Comparison of ENCODE assay signal across 8 cellular contexts in genomic region chrX:19886888-19887531, GRCh38. TPM values are rescaled to one million over a fixed set of nuclear protein-coding genes. Genes with fewer than 3 reads are reported as not detected.
A peak's percentile ranks its signal among the peaks of the same experiment; 100 is the strongest.
DNase-seq lines count a peak whose midpoint lies in the region; ATAC-seq and TF ChIP-seq lines count a peak whose summit lies in the region.

No MANE protein-coding gene starts in this region.

- no peaks in the 10 kb centered on the region for H3K27me3 ChIP-seq in BLaER1 treated with 17β-estradiol and CSF1 and Interleukin-3, amounts not matched to agents 10 nM and 100 nM
- no peaks in the 10 kb centered on the region for H3K27me3 ChIP-seq in HCT116 (ENCODE audit: insufficient read depth, low read length)
- no peaks in the 10 kb centered on the region for H3K27me3 ChIP-seq in mononuclear cell (ENCODE audit: insufficient read depth, low read length)
- no peaks in the 10 kb centered on the region for H3K27me3 ChIP-seq in transverse colon

- in situ Hi-C loops in transverse colon (cut with MboI; ENCODE audit: low pct_ligation_motif_present in 1 of 4, low pct_unique_long_range_greater_than_20kb in 1 of 4, low sequenced_read_pairs in 3 of 4): loop anchor here (10.0 to 25.0 kb wide), 4 partner anchors 142 to 300 kb away; no protein-coding TSS in a partner anchor

- H3K9me2 ChIP-seq in HCT116 (ENCODE audit: insufficient read depth): no peaks in the 10 kb centered on the region

- CTCF ChIA-PET in HCT116 (lab: Charles Lee): interaction anchor here (1.7 kb wide), 1 partner anchor 180 kb away, joined by 5 read pairs; no protein-coding TSS in a partner anchor

- peaks cover 0 to 7% (median 0%) of the 10 kb centered on the region in 11 experiments; a peak in 7 of 22 replicates for H3K9me3 ChIP-seq in BLaER1 treated with 17β-estradiol and CSF1 and Interleukin-3, amounts not matched to agents 10 nM and 100 nM (replicated peaks in 1 of 11)
- H3K9me3 ChIP-seq in HCT116 (ENCODE audit: control insufficient read depth in 1 of 2, insufficient read depth in 1 of 2, low read depth in 1 of 2, low read length in 2 of 2) (no peaks in the 10 kb centered on the region), mononuclear cell (ENCODE audit: low read depth, low read length) (no peaks in the 10 kb centered on the region), transverse colon (no peaks in the 10 kb centered on the region)

- peaks cover 0 to 5% (median 0%) of the 10 kb centered on the region in 11 experiments; a peak in 2 of 22 replicates for H3K36me3 ChIP-seq in BLaER1 treated with 17β-estradiol and CSF1 and Interleukin-3, amounts not matched to agents 10 nM and 100 nM
- H3K36me3 ChIP-seq in HCT116 (ENCODE audit: control insufficient read depth in 1 of 2, insufficient read depth in 2 of 2, low read length in 2 of 2) (no peaks in the 10 kb centered on the region), transverse colon (no peaks in the 10 kb centered on the region)

- TF ChIP-seq CTCF in HCT116 (IDR thresholded peaks at IDR 0.05 in 2 of 3, conservative IDR thresholded peaks at IDR 0.05 in 1 of 3; ENCODE audit: borderline replicate concordance in 1 of 3, insufficient read depth in 1 of 3, low read depth in 2 of 3, low read length in 2 of 3) (no peak), transverse colon (IDR thresholded peaks at IDR 0.05) (no peak)

- no peak for TF ChIP-seq RAD21 in HCT116 (IDR thresholded peaks at IDR 0.05; ENCODE audit: low read depth)

- no peak for TF ChIP-seq EP300 in transverse colon (IDR thresholded peaks at IDR 0.05; ENCODE audit: low read depth)

- 29% methylated on average over 51 of the region's 83 CpGs; no CpG with 5 or more reads in 1 of the 2 donors for WGBS in transverse colon (ENCODE audit: low coverage in 1 of 2), 2 donors

- H4K20me1 ChIP-seq in BLaER1 treated with 17β-estradiol and CSF1 and Interleukin-3, amounts not matched to agents 10 nM and 100 nM: peaks cover 19 to 45% (median 40%) of the 10 kb centered on the region in 11 experiments; a peak in 20 of 22 replicates
- no peaks in the 10 kb centered on the region for H4K20me1 ChIP-seq in HCT116 (ENCODE audit: insufficient read depth)

- peak overlapping the region; percentile 86 to 96 (median 92) for H3K27ac ChIP-seq in BLaER1 treated with 17β-estradiol and CSF1 and Interleukin-3, amounts not matched to agents 10 nM and 100 nM
- peak overlapping the region; percentile 41; the same call in 1 of the 2 replicates for H3K27ac ChIP-seq in HCT116 (ENCODE audit: low read depth, low read length)
- H3K27ac ChIP-seq in transverse colon: peak overlapping the region; percentile 81 to 86 (median 84)

- RAD21 ChIA-PET in HCT116 (lab: Charles Lee; ENCODE audit: low non-redundant PET in 1 of 2, low total read pairs in 2 of 2, uncharacterized antibody in 2 of 2, unreplicated experiment in 2 of 2): interaction anchor here in 1 of 2 experiments (0.6 kb wide), 1 partner anchor 101 kb away, joined by 3 read pairs; no protein-coding TSS in a partner anchor

- DNase-seq in HCT116 (ENCODE audit: low read depth, low spot score): no peak
- peak; percentile 23 for DNase-seq in T-helper 9 cell
- DNase-seq in ecto neural progenitor cell (ENCODE audit: low spot score): peak; percentile 51
- DNase-seq in transverse colon: peak; percentile 20
- DNase-seq in NCI-H774 (lab: John Stamatoyannopoulos, UW): no peak
- DNase-seq in HT-29 (ENCODE audit: low spot score): no peak

- H2AFZ ChIP-seq in HCT116 (ENCODE audit: low read depth, low read length, poor library complexity, severe bottlenecking): no peak overlapping the region

- H3K4me3 ChIP-seq in BLaER1 treated with 17β-estradiol and CSF1 and Interleukin-3, amounts not matched to agents 10 nM and 100 nM: peak overlapping the region; percentile 74 to 85 (median 79)
- H3K4me3 ChIP-seq in HCT116 (replicated peaks in 1 of 2; ENCODE audit: low read depth in 1 of 2, low read length in 2 of 2): peak overlapping the region; percentile 44 to 60
- H3K4me3 ChIP-seq in mononuclear cell (ENCODE audit: low read length): peak overlapping the region; percentile 54
- H3K4me3 ChIP-seq in transverse colon: peak overlapping the region; percentile 53 to 92 (median 72)

- no TSS peak for BruUV-seq in HCT116 (replicated peaks; lab: Mats Ljungman, UMichigan)

- ATAC-seq in HCT116: 0 out of 2 replicates have a peak, but pooled peaks have one; percentile 4

- H3K4me2 ChIP-seq in BLaER1 treated with 17β-estradiol and CSF1 and Interleukin-3, amounts not matched to agents 10 nM and 100 nM: peak overlapping the region in 10 of 11 experiments; percentile 15 to 87 (median 76); a peak in 12 of 22 replicates
- peak overlapping the region; percentile 69 for H3K4me2 ChIP-seq in HCT116 (ENCODE audit: low read length)

- H3K9ac ChIP-seq in BLaER1 treated with 17β-estradiol and CSF1 and Interleukin-3, amounts not matched to agents 10 nM and 100 nM: peak overlapping the region; percentile 91 to 98 (median 94)
- peak overlapping the region; percentile 64 for H3K9ac ChIP-seq in HCT116 (ENCODE audit: low read length)

- intact Hi-C loops in HCT116 (cut with micrococcal nuclease): loop anchor here (5.0 to 10.0 kb wide), 3 partner anchors 215 to 352 kb away; no protein-coding TSS in a partner anchor
- intact Hi-C loops in transverse colon (cut with DNase I; ENCODE audit: low total_unique reads): loop anchor here (10.0 kb wide), 1 partner anchor 342 kb away; no protein-coding TSS in a partner anchor

- POLR2A ChIA-PET in HCT116 (lab: Charles Lee): interaction anchor here (0.6 kb wide), 1 partner anchor 12 kb away, joined by 3 read pairs; no protein-coding TSS in a partner anchor

- TF ChIP-seq POLR2A in HCT116 (IDR thresholded peaks at IDR 0.05; ENCODE audit: borderline replicate concordance, extremely low read depth, insufficient read depth, insufficient read length) (no peak), transverse colon (IDR thresholded peaks at IDR 0.05) (no peak)

- 0 out of 2 replicates have a peak, but pooled peaks cover 9% of the 10 kb centered on the region for H3K79me2 ChIP-seq in HCT116 (ENCODE audit: insufficient read depth, low read length)

- H3K4me1 ChIP-seq in BLaER1 treated with 17β-estradiol and CSF1 and Interleukin-3, amounts not matched to agents 10 nM and 100 nM: peaks cover 28 to 58% (median 51%) of the 10 kb centered on the region in 10 experiments
- peaks cover 16 to 48% of the 10 kb centered on the region in 2 experiments for H3K4me1 ChIP-seq in HCT116 (ENCODE audit: control insufficient read depth in 1 of 2, insufficient read depth in 2 of 2, low read length in 2 of 2)
- peaks cover 49% of the 10 kb centered on the region for H3K4me1 ChIP-seq in mononuclear cell (ENCODE audit: insufficient read depth, low read length)
- peaks cover 0 to 4% (median 0%) of the 10 kb centered on the region in 4 donors for H3K4me1 ChIP-seq in transverse colon

TF ChIP-seq in HCT116, 20 proteins besides CTCF, POLR2A, EP300 and RAD21 (continues in another document):
- TF ChIP-seq SP1 (IDR thresholded peaks at IDR 0.05; ENCODE audit: low read depth) (no peak), ZFX (IDR thresholded peaks at IDR 0.05) (no peak), CEBPB (IDR thresholded peaks at IDR 0.05; ENCODE audit: low read depth) (no peak), ZBTB33 (IDR thresholded peaks at IDR 0.05; ENCODE audit: extremely low read depth, insufficient replicate concordance, low read length) (no peak), EZH2phosphoT487 (IDR thresholded peaks at IDR 0.05; ENCODE audit: borderline replicate concordance) (no peak), ELF1 (IDR thresholded peaks at IDR 0.05; ENCODE audit: borderline replicate concordance, low read depth) (no peak), EZH2 (IDR thresholded peaks at IDR 0.05) (no peak), TCF7L2 (IDR thresholded peaks at IDR 0.05; ENCODE audit: borderline replicate concordance, extremely low read depth, insufficient read depth, insufficient read length) (no peak), FOSL1 (IDR thresholded peaks at IDR 0.05; ENCODE audit: low read depth) (no peak), JUND (IDR thresholded peaks at IDR 0.05) (no peak), ATF3 (IDR thresholded peaks at IDR 0.05) (no peak), CBX3 (IDR thresholded peaks at IDR 0.05; ENCODE audit: low read depth) (no peak), SRF (IDR thresholded peaks at IDR 0.05; ENCODE audit: low read depth) (no peak), POLR2AphosphoS5 (IDR thresholded peaks at IDR 0.05; ENCODE audit: low read depth, low read length) (no peak), SIN3A (IDR thresholded peaks at IDR 0.05; ENCODE audit: low read depth) (no peak), EGR1 (IDR thresholded peaks at IDR 0.05; ENCODE audit: low read depth) (no peak), MAX (IDR thresholded peaks at IDR 0.05) (no peak)

RNA-seq across cellular contexts. Expression of gene SH3KBP1, which starts 0.4 kb away (rescaled TPM):
- total RNA-seq in HCT116 (2021; ENCODE audit: unreplicated experiment) (51.3 TPM), mononuclear cell (58.2 TPM), transverse colon (10 to 100 TPM; 15.0 to 62.9 (median 29.9) TPM)
- 58.8 and 61.3 TPM in 2 replicates for polyA plus RNA-seq in HCT116 (2012)
- total RNA-seq in HT-29 (2014; rRNA removed; shearing (Covaris generic)): 22.5 and 24.8 TPM in 2 replicates

Comparison
In these comparisons a context has a peak if more than half of its experiments do, and no peak if none do; other contexts are left out.
1. H3K27ac ChIP-seq: peak in every context shown above with its lines; median percentile 92 in BLaER1 treated with 17β-estradiol and CSF1 and Interleukin-3, amounts not matched to agents 10 nM and 100 nM; 84 in transverse colon; 41 in HCT116.
2. DNase-seq: peak in T-helper 9 cell (single experiment), ecto neural progenitor cell (single experiment) and transverse colon (single experiment); none in HCT116 (single experiment), NCI-H774 (single experiment) and HT-29 (single experiment).
3. Peak in every context shown above with its lines, with median percentiles within 50 percentile points of each other: H3K4me3 ChIP-seq.